1 cellular context compared by ENCODE assay signal in genomic region chr20:59686404-59687346, GRCh38.
TF ChIP-seq lines count a peak whose summit lies in the region.

No MANE protein-coding gene starts in this region.

TF ChIP-seq in HepG2, 621 proteins besides CTCF, POLR2A, EP300 and RAD21 (continued from another document):
- no peak for TF ChIP-seq RNF219 (CRISPR knock-in tag; IDR thresholded peaks at IDR 0.05)
- TF ChIP-seq MED13 (CRISPR knock-in tag; IDR thresholded peaks at IDR 0.05): no peak
- TF ChIP-seq GABPA (IDR thresholded peaks at IDR 0.05; ENCODE audit: low read depth, low read length): no peak
- TF ChIP-seq GABPA (CRISPR knock-in tag; IDR thresholded peaks at IDR 0.05; ENCODE audit: low read depth): no peak
- peak; percentile 99 for TF ChIP-seq CREB1 (IDR thresholded peaks at IDR 0.05)
- TF ChIP-seq CREB1 (CRISPR knock-in tag; IDR thresholded peaks at IDR 0.05): no peak
- TF ChIP-seq ZNF687 (CRISPR knock-in tag; IDR thresholded peaks at IDR 0.05): no peak
- no peak for TF ChIP-seq MIXL1 (CRISPR knock-in tag; IDR thresholded peaks at IDR 0.05)
- TF ChIP-seq ZFP36L2 (CRISPR knock-in tag; IDR thresholded peaks at IDR 0.05): no peak
- TF ChIP-seq LCORL (IDR thresholded peaks at IDR 0.05): peak; percentile 4; the same call in 1 of the 2 replicates
- TF ChIP-seq LCORL (CRISPR knock-in tag; IDR thresholded peaks at IDR 0.05): no peak
- no peak for TF ChIP-seq JUND (CRISPR knock-in tag; IDR thresholded peaks at IDR 0.05)
- no peak for TF ChIP-seq ZNF3 (CRISPR knock-in tag; IDR thresholded peaks at IDR 0.05)
- no peak for TF ChIP-seq RFX5 (IDR thresholded peaks at IDR 0.05; ENCODE audit: low read depth, low read length)
- 0 out of 2 replicates have a peak, but pooled peaks have one; percentile 23 for TF ChIP-seq ZNF207 (IDR thresholded peaks at IDR 0.05; ENCODE audit: borderline replicate concordance)
- no peak for TF ChIP-seq KAT8 (CRISPR knock-in tag; IDR thresholded peaks at IDR 0.05)
- TF ChIP-seq SMYD3 (CRISPR knock-in tag; IDR thresholded peaks at IDR 0.05): no peak
- TF ChIP-seq ZNF788 (CRISPR knock-in tag; IDR thresholded peaks at IDR 0.05; ENCODE audit: borderline replicate concordance): no peak
- TF ChIP-seq ZBTB34 (CRISPR knock-in tag; IDR thresholded peaks at IDR 0.05): no peak
- no peak for TF ChIP-seq PCBP1 (IDR thresholded peaks at IDR 0.05; ENCODE audit: borderline replicate concordance, low read depth, low read length)
- no peak for TF ChIP-seq ADNP (CRISPR knock-in tag; IDR thresholded peaks at IDR 0.05)
- no peak for TF ChIP-seq ZNF646 (CRISPR knock-in tag; IDR thresholded peaks at IDR 0.05)
- peak; percentile 49; the same call in 1 of the 2 replicates for TF ChIP-seq IKZF1 (IDR thresholded peaks at IDR 0.05)
- no peak for TF ChIP-seq NBN (conservative IDR thresholded peaks at IDR 0.05)
- no peak for TF ChIP-seq ATM (IDR thresholded peaks at IDR 0.05; ENCODE audit: borderline replicate concordance)
- 0 out of 2 replicates have a peak, but pooled peaks have one; percentile 33 for TF ChIP-seq CENPT (CRISPR knock-in tag; IDR thresholded peaks at IDR 0.05; ENCODE audit: low read depth)
- TF ChIP-seq NR2F1 (CRISPR knock-in tag; IDR thresholded peaks at IDR 0.05): no peak
- TF ChIP-seq ATF7 (IDR thresholded peaks at IDR 0.05): peak; percentile 42
- TF ChIP-seq ATF7 (CRISPR knock-in tag; IDR thresholded peaks at IDR 0.05): no peak
- TF ChIP-seq ZNF510 (CRISPR knock-in tag; IDR thresholded peaks at IDR 0.05; ENCODE audit: low read depth): no peak
- TF ChIP-seq NAIF1 (CRISPR knock-in tag; IDR thresholded peaks at IDR 0.05; ENCODE audit: borderline replicate concordance): no peak
- TF ChIP-seq SALL2 (CRISPR knock-in tag; IDR thresholded peaks at IDR 0.05): no peak
- no peak for TF ChIP-seq ZBTB7A (CRISPR knock-in tag; IDR thresholded peaks at IDR 0.05)
- TF ChIP-seq JUN (CRISPR knock-in tag; IDR thresholded peaks at IDR 0.05): no peak
- TF ChIP-seq POLR2AphosphoS2 (IDR thresholded peaks at IDR 0.05; ENCODE audit: low read depth, low read length): no peak
- no peak for TF ChIP-seq ZNF841 (CRISPR knock-in tag; IDR thresholded peaks at IDR 0.05; ENCODE audit: borderline replicate concordance)
- TF ChIP-seq ZBTB37 (CRISPR knock-in tag; IDR thresholded peaks at IDR 0.05): no peak
- no peak for TF ChIP-seq TCF7 (IDR thresholded peaks at IDR 0.05; ENCODE audit: low read depth)
- no peak for TF ChIP-seq KDM3A (CRISPR knock-in tag; IDR thresholded peaks at IDR 0.05; ENCODE audit: low read depth)
- TF ChIP-seq DNMT3B (CRISPR knock-in tag; conservative IDR thresholded peaks at IDR 0.05): no peak
